22 cellular contexts compared by ENCODE assay signal in the genomic region with DNA sequence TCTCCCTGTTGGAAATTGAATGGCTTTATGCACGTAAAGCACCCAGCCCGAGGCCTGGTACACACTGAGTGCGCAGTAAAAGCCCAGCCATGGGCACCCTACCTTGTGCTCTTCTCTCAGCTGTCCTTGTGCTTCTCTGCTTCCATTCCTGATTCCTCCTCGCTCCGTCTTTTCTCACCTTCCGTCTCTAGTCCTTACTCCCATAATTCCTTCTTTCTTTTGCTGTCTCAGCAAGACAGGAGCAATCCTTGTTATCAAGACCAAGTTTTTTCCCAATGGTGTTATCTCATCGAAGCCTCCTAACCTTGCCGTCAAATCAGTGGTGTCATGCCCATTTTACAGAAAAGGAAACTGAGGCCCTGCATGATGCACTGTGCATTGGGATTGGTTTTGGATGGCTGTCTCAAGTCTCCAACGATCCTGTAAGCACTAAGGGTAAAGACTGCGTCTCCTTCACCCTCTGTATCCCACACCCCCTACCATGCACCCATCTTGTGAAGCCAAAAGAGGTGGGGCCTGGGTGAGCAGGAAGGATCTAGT. TPM values are rescaled to one million over a fixed set of nuclear protein-coding genes. Genes with fewer than 3 reads are reported as not detected.
DNase-seq lines count a peak whose midpoint lies in the region; ATAC-seq, FAIRE-seq and TF ChIP-seq lines count a peak whose summit lies in the region.
"Had no signal": no experiment of that assay in that cellular context is flagged by ENCODE, and none has a peak within 500 bp of the region (broad histone marks: within the 10 kb centered on the region; RNA-seq: fewer than 3 reads in every experiment).

No MANE protein-coding gene starts in this region.

- H3K36me3 ChIP-seq in H1 (ENCODE audit: control insufficient read depth in 2 of 4, insufficient read depth in 4 of 4, low read length in 3 of 4), result no peaks in the 10 kb centered on the region
- H3K36me3 ChIP-seq in subcutaneous abdominal adipose tissue (ENCODE audit: control insufficient read depth in 5 of 5, insufficient read depth in 5 of 5, low read length in 5 of 5), result no peaks in the 10 kb centered on the region
- H3K36me3 ChIP-seq in Karpas-422 (ENCODE audit: insufficient read depth, low read length), result no peaks in the 10 kb centered on the region
- H3K36me3 ChIP-seq: BLaER1 had no signal

- H3K56ac ChIP-seq in H1 (replicated peaks; ENCODE audit: insufficient read length, low read depth, low read length), result no peak overlapping the region

- ATAC-seq in A549 (no peak), WTC11 (no peak), GM21528 (IDR thresholded peaks at IDR 0.05; ENCODE audit: low FRiP score, unreplicated experiment) (no peak)

- no peak for DNase-seq in A549 (ENCODE audit: low read depth in 1 of 2, low spot score in 1 of 2)
- DNase-seq in WTC11 (ENCODE audit: low spot score), result no peak
- no peak for DNase-seq in H1 (ENCODE audit: low read depth in 1 of 2, low spot score in 2 of 2)
- DNase-seq in Karpas-422, result no peak
- DNase-seq in activated T-cell treated with anti-CD3 and anti-CD28 coated beads, Interleukin-2, amount 50 U/mL, for 48 hours, result no peak
- DNase-seq: CD4-positive, alpha-beta memory T cell; DMS153; DMS79; GDM1; HCEC 1CT; HFFc6; KG1 had no signal

- H3K23me2 ChIP-seq in H1 (ENCODE audit: low read depth, low read length), result peaks cover 2% of the 10 kb centered on the region; the same call in 1 of the 2 replicates

- no peak overlapping the region for H2BK15ac ChIP-seq in H1 (ENCODE audit: low read length)

- no peak overlapping the region for H2BK12ac ChIP-seq in H1 (ENCODE audit: low read depth, low read length)

- H2AK5ac ChIP-seq in H1 (ENCODE audit: low read depth, low read length), result no peak overlapping the region

- H4K20me1 ChIP-seq in H1 (replicated peaks in 1 of 2; ENCODE audit: control insufficient read depth in 1 of 2, insufficient read depth in 2 of 2, low read length in 2 of 2) (no peaks in the 10 kb centered on the region), Karpas-422 (ENCODE audit: insufficient read depth, low read depth, low read length) (no peaks in the 10 kb centered on the region)
- H4K20me1 ChIP-seq: BLaER1 had no signal

- H2BK120ac ChIP-seq in H1 (replicated peaks; ENCODE audit: low read depth, low read length), result no peak overlapping the region

- H3K4me3 ChIP-seq in A549 (no peak overlapping the region), H1 (ENCODE audit: extremely low read depth in 1 of 4, insufficient read depth in 2 of 4, low read depth in 3 of 4, low read length in 4 of 4) (no peak overlapping the region), subcutaneous abdominal adipose tissue (ENCODE audit: low read depth in 1 of 5, low read length in 5 of 5) (no peak overlapping the region), Karpas-422 (ENCODE audit: low read length) (no peak overlapping the region)
- H3K4me3 ChIP-seq: BLaER1 had no signal

- H3K27ac ChIP-seq in A549 (no peak overlapping the region), H1 (ENCODE audit: low read depth, low read length) (no peak overlapping the region), subcutaneous abdominal adipose tissue (ENCODE audit: low read depth, low read length) (peak overlapping the region; percentile 3), Karpas-422 (ENCODE audit: low read length) (no peak overlapping the region)
- H3K27ac ChIP-seq: 22Rv1, BLaER1 had no signal

- no peak overlapping the region for H3K18ac ChIP-seq in H1 (ENCODE audit: extremely low read depth, low read length)

- FAIRE-seq in A549 (lab: Jason Lieb, UNC) (no peak), H1 (lab: Jason Lieb, UNC) (no peak)
- FAIRE-seq: GM12892, GM18507, H54, HTR-8/SVneo had no signal

- no peak for TF ChIP-seq POLR2A in A549 (IDR thresholded peaks at IDR 0.05; ENCODE audit: low read length)
- no peak for TF ChIP-seq POLR2A in H1 (IDR thresholded peaks at IDR 0.05; ENCODE audit: control extremely low read depth in 1 of 2, low read depth in 2 of 2, low read length in 2 of 2)

- TF ChIP-seq RAD21 in A549 (conservative IDR thresholded peaks at IDR 0.05 in 1 of 2, IDR thresholded peaks at IDR 0.05 in 1 of 2), result no peak
- TF ChIP-seq RAD21 in H1 (IDR thresholded peaks at IDR 0.05 in 1 of 2, conservative IDR thresholded peaks at IDR 0.05 in 1 of 2; ENCODE audit: low read depth in 2 of 2, low read length in 2 of 2), result no peak

- H3K9me3 ChIP-seq in A549 (no peaks in the 10 kb centered on the region), H1 (ENCODE audit: insufficient read depth in 2 of 2, low read depth in 1 of 2, low read length in 1 of 2) (no peaks in the 10 kb centered on the region), subcutaneous abdominal adipose tissue (ENCODE audit: control insufficient read depth in 5 of 5, low read length in 5 of 5) (no peaks in the 10 kb centered on the region), Karpas-422 (ENCODE audit: low read length) (no peaks in the 10 kb centered on the region)
- H3K9me3 ChIP-seq: BLaER1 had no signal

- no peak overlapping the region for H3K14ac ChIP-seq in H1 (ENCODE audit: insufficient read length)

- H3K79me2 ChIP-seq in H1 (ENCODE audit: control insufficient read depth in 1 of 2, insufficient read depth in 2 of 2, low read length in 2 of 2), result no peaks in the 10 kb centered on the region
- H3K79me2 ChIP-seq in Karpas-422 (ENCODE audit: low read length), result no peaks in the 10 kb centered on the region

- H3K27me3 ChIP-seq in H1 (replicated peaks in 1 of 4; ENCODE audit: control insufficient read depth in 3 of 4, extremely low read depth in 1 of 4, insufficient read depth in 3 of 4, low read length in 3 of 4) (no peaks in the 10 kb centered on the region), subcutaneous abdominal adipose tissue (ENCODE audit: control insufficient read depth in 5 of 5, insufficient read depth in 4 of 5, low read length in 5 of 5) (no peaks in the 10 kb centered on the region), Karpas-422 (ENCODE audit: low read length) (no peaks in the 10 kb centered on the region)
- H3K27me3 ChIP-seq: BLaER1 had no signal

- no peak overlapping the region for H3K9ac ChIP-seq in H1 (replicated peaks in 1 of 4; ENCODE audit: extremely low read depth in 1 of 4, low read depth in 3 of 4, low read length in 3 of 4)
- H3K9ac ChIP-seq in subcutaneous abdominal adipose tissue (ENCODE audit: low read length in 5 of 5), result no peak overlapping the region
- no peak overlapping the region for H3K9ac ChIP-seq in Karpas-422 (ENCODE audit: low read length)
- H3K9ac ChIP-seq: BLaER1 had no signal

- H3K9me3 Mint-ChIP-seq in WTC11, result peaks cover 3% of the 10 kb centered on the region; the same call in 1 of the 2 replicates
- H3K9me3 Mint-ChIP-seq: CD14-positive monocyte, HFFc6, IgD-negative memory B cell had no signal

- H3K79me1 ChIP-seq in H1 (ENCODE audit: low read depth, low read length), result no peaks in the 10 kb centered on the region

- H2BK20ac ChIP-seq in H1 (ENCODE audit: low read length), result no peak overlapping the region

- no peak for TF ChIP-seq CTCF in A549 (IDR thresholded peaks at IDR 0.05)
- TF ChIP-seq CTCF in WTC11 (IDR thresholded peaks at IDR 0.05), result no peak
- no peak for TF ChIP-seq CTCF in H1 (IDR thresholded peaks at IDR 0.05; ENCODE audit: control extremely low read depth in 1 of 3, insufficient read depth in 1 of 3, low read depth in 1 of 3, low read length in 3 of 3)

- H4K8ac ChIP-seq in H1 (ENCODE audit: extremely low read depth, insufficient read depth, low read length), result no peak overlapping the region

- H3K27me3 Mint-ChIP-seq in WTC11 (ENCODE audit: low read depth), result peaks cover 6% of the 10 kb centered on the region

- H3K23ac ChIP-seq in H1 (ENCODE audit: insufficient read length), result no peak overlapping the region

- H3K4me1 ChIP-seq in A549 (peaks cover 19% of the 10 kb centered on the region), H1 (replicated peaks in 1 of 4; ENCODE audit: control insufficient read depth in 3 of 4, insufficient read depth in 4 of 4, low read length in 3 of 4) (0 out of 7 replicates have a peak, but pooled peaks cover 0 to 5% (median 0%) of the 10 kb centered on the region in 4 experiments), subcutaneous abdominal adipose tissue (ENCODE audit: control insufficient read depth in 5 of 5, insufficient read depth in 5 of 5, low read length in 5 of 5) (peaks cover 3 to 41% (median 28%) of the 10 kb centered on the region in 5 donors), Karpas-422 (ENCODE audit: low read length) (no peaks in the 10 kb centered on the region)
- H3K4me1 ChIP-seq: BLaER1 had no signal

- POLR2A ChIA-PET in A549 (lab: Yijun Ruan, JAX) (no interaction called here), WTC11 (lab: Charles Lee) (no interaction called here), H1 (lab: Charles Lee; ENCODE audit: partially characterized antibody) (interaction anchor here (1.4 kb wide), 1 partner anchor 24 kb away, joined by 3 read pairs; no protein-coding TSS in a partner anchor)

- H3K9me2 ChIP-seq in Karpas-422 (replicated peaks; ENCODE audit: insufficient read depth, low read length), result no peaks in the 10 kb centered on the region

- 82% methylated on average over 10 of the region's 10 CpGs for WGBS in A549 (ENCODE audit: missing lambda C conversion rate)
- 89% methylated on average over 10 of the region's 10 CpGs; no CpG with 5 or more reads in 1 of the 2 experiments for WGBS in H1 (ENCODE audit: extremely low coverage in 1 of 2, insufficient coverage in 1 of 2, insufficient read length in 1 of 2, insufficient replicate concordance in 2 of 2, low coverage in 1 of 2, low lambda C conversion rate in 2 of 2, missing lambda C conversion rate in 1 of 2), 2 experiments

- H3K27ac Mint-ChIP-seq in WTC11, result no peak overlapping the region
- H3K27ac Mint-ChIP-seq: CD14-positive monocyte; CD4-positive, alpha-beta memory T cell; HFFc6 had no signal

- H3K36me3 Mint-ChIP-seq in WTC11, result no peaks in the 10 kb centered on the region
- H3K36me3 Mint-ChIP-seq: CD14-positive monocyte; CD4-positive, alpha-beta memory T cell; IgD-negative memory B cell had no signal

- H2AFZ ChIP-seq in H1 (ENCODE audit: low read length), result no peak overlapping the region
- H2AFZ ChIP-seq in Karpas-422 (ENCODE audit: low read length), result no peak overlapping the region

- no peak overlapping the region for H3K4ac ChIP-seq in H1 (replicated peaks; ENCODE audit: insufficient read length, low read depth, low read length)

- CTCF ChIA-PET in A549 (lab: Yijun Ruan, JAX) (interaction anchor here (1.4 kb wide), 1 partner anchor 10 kb away, joined by 3 read pairs; no protein-coding TSS in a partner anchor), WTC11 (lab: Charles Lee) (interaction anchor here (0.8 kb wide), 2 partner anchors 143 to 469 kb away, joined by 3 read pairs; no protein-coding TSS in a partner anchor), H1 (lab: Charles Lee; ENCODE audit: partially characterized antibody) (interaction anchor here (0.7 to 0.9 kb wide), 2 partner anchors 38 to 1003 kb away, joined by 3 read pairs; no protein-coding TSS in a partner anchor)

- H2BK5ac ChIP-seq in H1 (ENCODE audit: low read depth, low read length), result no peak overlapping the region

- H3K4me2 ChIP-seq in A549 (no peak overlapping the region), H1 (ENCODE audit: insufficient read depth in 1 of 2, low read depth in 2 of 2, low read length in 2 of 2) (no peak overlapping the region), Karpas-422 (ENCODE audit: low read depth, low read length, poor library complexity, severe bottlenecking) (no peak overlapping the region)
- H3K4me2 ChIP-seq: BLaER1 had no signal

- no peaks in the 10 kb centered on the region; the same call in 1 of the 2 replicates for H3K4me1 Mint-ChIP-seq in WTC11
- H3K4me1 Mint-ChIP-seq: CD14-positive monocyte; CD4-positive, alpha-beta memory T cell; IgD-negative memory B cell had no signal

- H4K5ac ChIP-seq in H1 (ENCODE audit: insufficient read length, low read depth, low read length), result no peak overlapping the region

- H3K4me3 Mint-ChIP-seq in WTC11, result no peak overlapping the region
- H3K4me3 Mint-ChIP-seq: CD14-positive monocyte; CD4-positive, alpha-beta memory T cell; HFFc6; IgD-negative memory B cell had no signal

- H4K91ac ChIP-seq in H1 (replicated peaks; ENCODE audit: insufficient read length, low read length), result no peak overlapping the region

- TF ChIP-seq EP300 in A549 (IDR thresholded peaks at IDR 0.05) (no peak), H1 (IDR thresholded peaks at IDR 0.05; ENCODE audit: borderline replicate concordance in 1 of 2, low read depth in 2 of 2, low read length in 2 of 2) (no peak)

RNA-seq across cellular contexts. Expression of a gene that starts 30.1 kb away (rescaled TPM):
- polyA plus RNA-seq in A549 (2011; rRNA removed) (not detected in 2 replicates), A549 (2017; fragmentation: RNase III; extraction: RNeasy Plus Mini Kit Qiagen cat#74134 plus additional on column Dnase treatment) (not detected in 3 replicates), H1 (2011; rRNA removed) (8.0 and 8.6 TPM in 2 replicates)
- not detected in 2 replicates for polyA plus RNA-seq in A549 (2012; cell fraction: cytosol; rRNA removed)
- polyA plus RNA-seq in A549 (2012; cell fraction: nucleus; rRNA removed), result not detected in 2 replicates
- not detected in 2 replicates for polyA minus RNA-seq in A549 (2011; rRNA and poly(A)+ RNA removed)
- 3.2 to 7.9 TPM (median 7.1 TPM) in 3 replicates for total RNA-seq in WTC11 (2021)
- total RNA-seq in H1 (2021; fragmentation: NEBNext Ultra II Directional; extraction: Animal tissue kit (Norgen Biotek cat#: 25700)), result 8.1 and 9.8 TPM in 2 replicates
- polyA plus RNA-seq in H1 (2011; cell fraction: cytosol; rRNA removed), result 8.3 TPM
- 5.9 TPM for polyA plus RNA-seq in H1 (2011; cell fraction: nucleus; rRNA removed)
- 4.8 to 7.0 TPM (median 5.5 TPM) in 4 replicates for polyA plus RNA-seq in H1 (2012, experiment 1 of 2)
- 5.9 TPM for polyA plus RNA-seq in H1 (2012, experiment 2 of 2)
- polyA plus RNA-seq in H1 (2013, experiment 1 of 2), result 17.4 TPM
- 21.8 TPM for polyA plus RNA-seq in H1 (2013, experiment 2 of 2)
- 2.1 and 4.4 TPM in 2 replicates for polyA minus RNA-seq in H1 (2011; rRNA and poly(A)+ RNA removed)
- polyA minus RNA-seq in H1 (2011; cell fraction: cytosol; rRNA and poly(A)+ RNA removed), result 3.5 TPM
- polyA minus RNA-seq in H1 (2011; cell fraction: nucleus; rRNA and poly(A)+ RNA removed), result 0.90 TPM
- not detected in 2 replicates for total RNA-seq in Karpas-422 (2014; rRNA removed; shearing (Covaris generic); ENCODE audit: low replicate concordance)
- total RNA-seq: CD4-positive, alpha-beta memory T cell; HFFc6 had no signal
- polyA plus RNA-seq: CD4-positive, alpha-beta memory T cell; IgD-negative memory B cell had no signal
